8 cellular contexts compared by ENCODE assay signal in genomic region chr11:35143509-35144102, GRCh38. TPM values are rescaled to one million over a fixed set of nuclear protein-coding genes. Genes with fewer than 3 reads are reported as not detected.
A peak's percentile ranks its signal among the peaks of the same experiment; 100 is the strongest.
DNase-seq lines count a peak whose midpoint lies in the region; ATAC-seq and TF ChIP-seq lines count a peak whose summit lies in the region.
"Had no signal": no experiment of that assay in that cellular context is flagged by ENCODE, and none has a peak within 500 bp of the region (broad histone marks: within the 10 kb centered on the region; RNA-seq: fewer than 3 reads in every experiment).

No MANE protein-coding gene starts in this region.

- H3K27me3 Mint-ChIP-seq in stimulated activated memory B cell treated with anti-CD40 and anti-IgM and Interleukin-4, amounts not matched to agents 10 μg/mL and 1 μg/mL and 100 μg/mL, for 72 hours, result no peaks in the 10 kb centered on the region

- CTCF ChIA-PET in Panc1 (lab: Charles Lee), result interaction anchor here (0.6 kb wide), 1 partner anchor 244 kb away, joined by 3 read pairs; no protein-coding TSS in a partner anchor

- H3K9me3 ChIP-seq in Panc1 (ENCODE audit: control insufficient read depth, insufficient read depth, low read depth, low read length), result no peaks in the 10 kb centered on the region
- H3K9me3 ChIP-seq: heart right ventricle had no signal

- H3K27me3 ChIP-seq in Panc1 (ENCODE audit: control insufficient read depth, insufficient read depth, low read length), result no peaks in the 10 kb centered on the region
- H3K27me3 ChIP-seq: heart right ventricle had no signal

- H3K36me3 ChIP-seq in Panc1 (ENCODE audit: control insufficient read depth, insufficient read depth, low read length), result peaks cover 24% of the 10 kb centered on the region

- POLR2A ChIA-PET in Panc1 (lab: Charles Lee), result interaction anchor here (0.6 kb wide), 2 partner anchors 19 to 155 kb away, joined by 3 read pairs; no protein-coding TSS in a partner anchor

- TF ChIP-seq POLR2A in GM18505 (IDR thresholded peaks at IDR 0.05; ENCODE audit: borderline replicate concordance, extremely low read depth, insufficient read depth, insufficient read length), result peak; percentile 21

- peaks cover 14% of the 10 kb centered on the region for H3K36me3 Mint-ChIP-seq in stimulated activated memory B cell treated with anti-CD40 and anti-IgM and Interleukin-4, amounts not matched to agents 10 μg/mL and 1 μg/mL and 100 μg/mL, for 72 hours

- H3K4me3 ChIP-seq in Panc1 (ENCODE audit: low read depth in 2 of 2, low read length in 2 of 2) (peak overlapping the region; percentile 95 to 98), epithelial cell of esophagus (ENCODE audit: low read length) (peak overlapping the region; percentile 31)

- ATAC-seq in GM18505 (IDR thresholded peaks at IDR 0.05; ENCODE audit: unreplicated experiment) (no peak), Panc1 (no peak), GM19351 (IDR thresholded peaks at IDR 0.05; ENCODE audit: unreplicated experiment) (no peak)
- ATAC-seq in stimulated activated memory B cell treated with anti-CD40 and anti-IgM and Interleukin-4, amounts not matched to agents 10 μg/mL and 1 μg/mL and 100 μg/mL, for 72 hours, result no peak

- H3K4me1 Mint-ChIP-seq in stimulated activated memory B cell treated with anti-CD40 and anti-IgM and Interleukin-4, amounts not matched to agents 10 μg/mL and 1 μg/mL and 100 μg/mL, for 72 hours, result peaks cover 71% of the 10 kb centered on the region

- H3K9me3 Mint-ChIP-seq in stimulated activated memory B cell treated with anti-CD40 and anti-IgM and Interleukin-4, amounts not matched to agents 10 μg/mL and 1 μg/mL and 100 μg/mL, for 72 hours, result no peaks in the 10 kb centered on the region

- TF ChIP-seq CTCF in Panc1 (IDR thresholded peaks at IDR 0.05) (no peak), epithelial cell of esophagus (IDR thresholded peaks at IDR 0.05; ENCODE audit: insufficient read depth, low read depth, low read length, missing control alignments) (no peak)

- peak overlapping the region; percentile 82 for H3K27ac Mint-ChIP-seq in stimulated activated memory B cell treated with anti-CD40 and anti-IgM and Interleukin-4, amounts not matched to agents 10 μg/mL and 1 μg/mL and 100 μg/mL, for 72 hours

- peaks cover 62% of the 10 kb centered on the region for H3K4me1 ChIP-seq in Panc1 (ENCODE audit: control insufficient read depth, insufficient read depth, low read length)

- H3K27ac ChIP-seq in Panc1 (ENCODE audit: low read length), result peak overlapping the region; percentile 97

- BruUV-seq in Panc1 (replicated peaks; lab: Mats Ljungman, UMichigan), result no TSS peak

- no peak for DNase-seq in Panc1 (ENCODE audit: low read depth, low spot score)
- DNase-seq in epithelial cell of esophagus (ENCODE audit: low read depth), result peak; percentile 65
- DNase-seq in HUDEP-2 (lab: John Stamatoyannopoulos, UW; ENCODE audit: unreplicated experiment in 76 of 76), result no peak
- DNase-seq in DMS53 treated with DMSO at 0.1 percent for 48 hours (lab: John Stamatoyannopoulos, UW; ENCODE audit: unreplicated experiment), result no peak
- DNase-seq: heart right ventricle had no signal

- in situ Hi-C loops in Panc1 (cut with HindIII; ENCODE audit: low pct_unique_long_range_greater_than_20kb, low sequenced_read_pairs), result no loop called here

- H3K4me3 Mint-ChIP-seq in stimulated activated memory B cell treated with anti-CD40 and anti-IgM and Interleukin-4, amounts not matched to agents 10 μg/mL and 1 μg/mL and 100 μg/mL, for 72 hours, result peak overlapping the region; percentile 65

- intact Hi-C loops in Panc1 (cut with micrococcal nuclease; ENCODE audit: unreplicated experiment), result loop anchor here (5.0 kb wide), 5 partner anchors 61 to 216 kb away; no protein-coding TSS in a partner anchor

RNA-seq across cellular contexts. Expression of gene CD44, which starts 4.6 kb away (rescaled TPM):
- total RNA-seq in Panc1 (2021; ENCODE audit: unreplicated experiment), result 1,819 TPM
- 1,270 TPM for polyA plus RNA-seq in Panc1 (2012; ENCODE audit: insufficient read length)
